In the genomic region with DNA sequence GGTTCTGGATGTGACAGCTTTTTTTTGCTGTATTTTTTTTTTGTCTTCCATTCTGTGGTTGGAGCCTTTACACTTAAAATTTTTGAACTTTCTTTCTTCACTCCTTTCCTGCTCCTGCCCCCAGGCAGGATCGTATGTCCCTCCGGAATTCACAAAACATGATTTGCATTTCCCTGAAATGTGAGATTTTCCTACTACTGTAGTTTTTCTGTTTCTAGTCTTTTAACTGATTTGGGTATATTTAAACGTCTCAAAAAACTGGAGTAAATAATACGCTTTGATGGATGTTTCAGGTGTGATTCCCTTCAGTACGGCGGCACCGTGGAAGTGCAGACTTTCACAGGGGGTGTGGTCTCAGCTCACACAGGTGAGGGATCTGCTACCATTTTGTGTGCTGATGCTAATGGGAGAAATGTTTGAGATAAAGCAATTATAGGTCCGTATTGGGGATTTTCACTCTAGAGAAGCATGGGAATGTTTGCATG, we compare ENCODE assay signal across 8 cellular contexts. TPM values are rescaled to one million over a fixed set of nuclear protein-coding genes. Genes with fewer than 3 reads are reported as not detected.
A peak's percentile ranks its signal among the peaks of the same experiment; 100 is the strongest.
DNase-seq lines count a peak whose midpoint lies in the region; ATAC-seq, FAIRE-seq and TF ChIP-seq lines count a peak whose summit lies in the region.

No MANE protein-coding gene starts in this region.

- FAIRE-seq in GM12891 (lab: Jason Lieb, UNC), result no peak

- TF ChIP-seq CTCF in A673 (conservative IDR thresholded peaks at IDR 0.05; ENCODE audit: low read depth, low read length), result no peak

- no peaks in the 10 kb centered on the region for H3K27me3 ChIP-seq in A673 (replicated peaks; ENCODE audit: insufficient read depth, low read depth, low read length, poor library complexity)
- H3K27me3 ChIP-seq in HUES64 (ENCODE audit: insufficient read depth, low read length), result peaks cover 28% of the 10 kb centered on the region
- no peaks in the 10 kb centered on the region for H3K27me3 ChIP-seq in mucosa of rectum (ENCODE audit: control insufficient read depth in 2 of 2, insufficient read depth in 2 of 2, low read length in 2 of 2)

- H3K4me3 ChIP-seq in A673 (ENCODE audit: low read depth, low read length, poor library complexity, severe bottlenecking) (peak overlapping the region; percentile 96), HUES64 (ENCODE audit: low read length) (peak overlapping the region; percentile 95), mucosa of rectum (ENCODE audit: low read length in 2 of 2) (peak overlapping the region; percentile 90 to 96)

- intact Hi-C loops in A673 (cut with micrococcal nuclease; ENCODE audit: unreplicated experiment), result loop anchor here (2.0 to 10.0 kb wide), 2 partner anchors 41 to 635 kb away; a partner anchor contains a TSS

- CTCF ChIA-PET in A673 (lab: Charles Lee), result no interaction called here

- DNase-seq in A673 (ENCODE audit: low spot score) (no peak), caudate nucleus (lab: John Stamatoyannopoulos, UW) (no peak), GM12891 (ENCODE audit: insufficient read length, low spot score) (no peak)

- peak overlapping the region; percentile 66 for H3K9ac ChIP-seq in HUES64 (ENCODE audit: low read depth, low read length)
- peak overlapping the region; percentile 79 to 99 for H3K9ac ChIP-seq in mucosa of rectum (ENCODE audit: low read depth in 1 of 2, low read length in 2 of 2)

- H3K36me3 ChIP-seq in A673 (ENCODE audit: insufficient read depth, low read length, poor library complexity, severe bottlenecking) (peaks cover 37% of the 10 kb centered on the region), HUES64 (ENCODE audit: insufficient read depth, low read length) (peaks cover 42% of the 10 kb centered on the region), mucosa of rectum (ENCODE audit: control insufficient read depth in 2 of 2, insufficient read depth in 2 of 2, low read length in 2 of 2) (peaks cover 25 to 32% of the 10 kb centered on the region in 2 donors)

- 45% methylated on average over 8 of the region's 8 CpGs for WGBS in HUES64

- H3K27ac ChIP-seq in A673 (ENCODE audit: low read depth, low read length, poor library complexity, severe bottlenecking) (peak overlapping the region; percentile 100), HUES64 (ENCODE audit: low read depth, low read length) (peak overlapping the region; percentile 100; the same call in 1 of the 2 replicates), caudate nucleus (ENCODE audit: low read depth, low read length) (peak overlapping the region; percentile 100), mucosa of rectum (ENCODE audit: low read depth in 2 of 2, low read length in 2 of 2) (peak overlapping the region; percentile 100)

- peaks cover 16% of the 10 kb centered on the region for H3K4me1 ChIP-seq in A673 (ENCODE audit: insufficient read depth, low read length, poor library complexity, severe bottlenecking)
- H3K4me1 ChIP-seq in HUES64 (ENCODE audit: insufficient read depth, low read length), result peaks cover 8% of the 10 kb centered on the region; the same call in 1 of the 2 replicates
- H3K4me1 ChIP-seq in mucosa of rectum (ENCODE audit: control insufficient read depth in 2 of 2, insufficient read depth in 2 of 2, low read length in 2 of 2), result peaks cover 15 to 23% of the 10 kb centered on the region in 2 donors

- BruUV-seq in A673 (replicated peaks; lab: Mats Ljungman, UMichigan), result no TSS peak

- no peaks in the 10 kb centered on the region for H3K9me3 ChIP-seq in A673 (ENCODE audit: low read depth, low read length, poor library complexity, severe bottlenecking)
- H3K9me3 ChIP-seq in HUES64 (ENCODE audit: insufficient read depth, low read depth, low read length), result no peaks in the 10 kb centered on the region
- no peaks in the 10 kb centered on the region for H3K9me3 ChIP-seq in mucosa of rectum (ENCODE audit: control insufficient read depth in 2 of 2, low read length in 2 of 2)

- POLR2A ChIA-PET in A673 (lab: Charles Lee; ENCODE audit: low non-redundant PET), result no interaction called here

- TF ChIP-seq POLR2A in GM12891 (IDR thresholded peaks at IDR 0.05; ENCODE audit: low read depth, low read length), result no peak

- ATAC-seq in GM18858 (IDR thresholded peaks at IDR 0.05; ENCODE audit: unreplicated experiment), result no peak
- ATAC-seq in HG03159 (IDR thresholded peaks at IDR 0.05; ENCODE audit: unreplicated experiment), result no peak
- ATAC-seq in esophagus mucosa, result no peak

TF ChIP-seq in GM12891, 5 proteins besides CTCF, POLR2A, EP300 and RAD21:
- TF ChIP-seq POLR2AphosphoS5 (IDR thresholded peaks at IDR 0.05; ENCODE audit: low read depth, low read length), result no peak
- no peak for TF ChIP-seq SPI1 (IDR thresholded peaks at IDR 0.05; ENCODE audit: low read depth, low read length)
- TF ChIP-seq PAX5 (IDR thresholded peaks at IDR 0.05; ENCODE audit: insufficient read depth, low read length, severe bottlenecking), result no peak
- no peak for TF ChIP-seq POU2F2 (IDR thresholded peaks at IDR 0.05; ENCODE audit: low read depth, low read length)
- no peak for TF ChIP-seq TAF1 (IDR thresholded peaks at IDR 0.05; ENCODE audit: low read depth, low read length)

RNA-seq across cellular contexts. Expression of a gene that starts 0.7 kb away (rescaled TPM):
- total RNA-seq in A673 (2021), result 86.2 and 104 TPM in 2 replicates
- polyA plus RNA-seq in HUES64 (2013, experiment 1 of 2), result 23.3 TPM
- 25.3 TPM for polyA plus RNA-seq in HUES64 (2013, experiment 2 of 2)
- 29.5 TPM for total RNA-seq in esophagus mucosa
- 11.5 TPM for polyA plus RNA-seq in GM12891 (2012; ENCODE audit: low read depth, missing spikeins)

RNA-seq across cellular contexts. Expression of a gene that starts 41.4 kb away (rescaled TPM):
- total RNA-seq in A673 (2021) (71.2 and 79.9 TPM in 2 replicates), esophagus mucosa (42.4 TPM)
- 9.2 TPM for polyA plus RNA-seq in HUES64 (2013, experiment 1 of 2)
- 12.8 TPM for polyA plus RNA-seq in HUES64 (2013, experiment 2 of 2)
- 47.2 TPM for polyA plus RNA-seq in GM12891 (2012; ENCODE audit: low read depth, missing spikeins)

RNA-seq across cellular contexts. Expression of a gene that starts 48.6 kb away (rescaled TPM):
- total RNA-seq in A673 (2021), result 35.3 and 37.8 TPM in 2 replicates
- polyA plus RNA-seq in HUES64 (2013, experiment 1 of 2), result 31.1 TPM
- polyA plus RNA-seq in HUES64 (2013, experiment 2 of 2), result 26.5 TPM
- 16.9 TPM for total RNA-seq in esophagus mucosa
- 29.2 TPM for polyA plus RNA-seq in GM12891 (2012; ENCODE audit: low read depth, missing spikeins)

RNA-seq across cellular contexts. Expression of a gene that starts 48.9 kb away (rescaled TPM):
- total RNA-seq in A673 (2021) (35.7 and 44.6 TPM in 2 replicates), esophagus mucosa (27.0 TPM)
- 11.0 TPM for polyA plus RNA-seq in HUES64 (2013, experiment 1 of 2)
- 16.6 TPM for polyA plus RNA-seq in HUES64 (2013, experiment 2 of 2)
- polyA plus RNA-seq in GM12891 (2012; ENCODE audit: low read depth, missing spikeins), result 38.7 TPM
